ENCODE assay signal across 8 cellular contexts in genomic region chr3:42780892-42781700, GRCh38. TPM values are rescaled to one million over a fixed set of nuclear protein-coding genes. Genes with fewer than 3 reads are reported as not detected.
DNase-seq lines count a peak whose midpoint lies in the region; ATAC-seq and TF ChIP-seq lines count a peak whose summit lies in the region.

No MANE protein-coding gene starts in this region.

- POLR2A ChIA-PET in activated CD4-positive, alpha-beta memory T cell treated with anti-CD3 and anti-CD28 coated beads, Interleukin-2, amount 10 ng/mL, durations not matched to agents 7 days and 5 days (lab: Charles Lee) = no interaction called here

- ATAC-seq in GM18867 (IDR thresholded peaks at IDR 0.05; ENCODE audit: unreplicated experiment) = peak; percentile 68

- no peak overlapping the region for H3K4me2 ChIP-seq in Karpas-422 (ENCODE audit: low read depth, low read length, poor library complexity, severe bottlenecking)
- H3K4me2 ChIP-seq in mesenchymal stem cell (ENCODE audit: low read length, poor library complexity, severe bottlenecking) = no peak overlapping the region

- H3K4me3 Mint-ChIP-seq in activated CD4-positive, alpha-beta memory T cell treated with anti-CD3 and anti-CD28 coated beads, Interleukin-2, amount 10 ng/mL, durations not matched to agents 7 days and 5 days = no peak overlapping the region

- H3K79me2 ChIP-seq in Karpas-422 (ENCODE audit: low read length) = peaks cover 24% of the 10 kb centered on the region

- peaks cover 2% of the 10 kb centered on the region for H3K4me1 Mint-ChIP-seq in activated CD4-positive, alpha-beta memory T cell treated with anti-CD3 and anti-CD28 coated beads, Interleukin-2, amount 10 ng/mL, durations not matched to agents 7 days and 5 days

- TF ChIP-seq POLR2A in vagina (IDR thresholded peaks at IDR 0.05) = no peak

- peaks cover 6% of the 10 kb centered on the region for H4K20me1 ChIP-seq in Karpas-422 (ENCODE audit: insufficient read depth, low read depth, low read length)

- H3K36me3 ChIP-seq in Karpas-422 (ENCODE audit: insufficient read depth, low read length) = peaks cover 31% of the 10 kb centered on the region; the same call in 1 of the 2 replicates
- H3K36me3 ChIP-seq in mesenchymal stem cell (ENCODE audit: control insufficient read depth in 1 of 2, insufficient read depth in 2 of 2, low read depth in 1 of 2, low read length in 2 of 2) = peaks cover 0 to 30% of the 10 kb centered on the region in 2 experiments
- peaks cover 0 to 21% of the 10 kb centered on the region in 2 donors for H3K36me3 ChIP-seq in vagina

- H2BK120ac ChIP-seq in mesenchymal stem cell (ENCODE audit: low read depth, low read length) = no peak overlapping the region

- H3K27ac ChIP-seq in Karpas-422 (ENCODE audit: low read length) (no peak overlapping the region), dorsolateral prefrontal cortex (no peak overlapping the region), mesenchymal stem cell (ENCODE audit: low read length, poor library complexity, severe bottlenecking) (peak overlapping the region; percentile 38), vagina (peak overlapping the region; percentile 66)

- H3K36me3 Mint-ChIP-seq in activated CD4-positive, alpha-beta memory T cell treated with anti-CD3 and anti-CD28 coated beads, Interleukin-2, amount 10 ng/mL, durations not matched to agents 7 days and 5 days (ENCODE audit: low read depth) = peaks cover 20% of the 10 kb centered on the region

- CTCF ChIA-PET in activated CD4-positive, alpha-beta memory T cell treated with anti-CD3 and anti-CD28 coated beads, Interleukin-2, amount 10 ng/mL, durations not matched to agents 7 days and 5 days (lab: Charles Lee) = interaction anchor here (0.7 to 1.9 kb wide), 5 partner anchors 50 to 156 kb away, joined by 3 to 5 read pairs (median 4); no protein-coding TSS in a partner anchor

- no peak overlapping the region for H2BK15ac ChIP-seq in mesenchymal stem cell (ENCODE audit: low read depth, poor library complexity, severe bottlenecking)

- H3K4ac ChIP-seq in mesenchymal stem cell (ENCODE audit: low read depth in 1 of 2, low read length in 2 of 2) = no peak overlapping the region

- H3K9me2 ChIP-seq in Karpas-422 (replicated peaks; ENCODE audit: insufficient read depth, low read length) = no peaks in the 10 kb centered on the region

- H3K9me3 Mint-ChIP-seq in activated CD4-positive, alpha-beta memory T cell treated with anti-CD3 and anti-CD28 coated beads, Interleukin-2, amount 10 ng/mL, durations not matched to agents 7 days and 5 days = no peaks in the 10 kb centered on the region

- H2BK5ac ChIP-seq in mesenchymal stem cell (ENCODE audit: low read depth, low read length, poor library complexity, severe bottlenecking) = no peak overlapping the region

- H3K27me3 ChIP-seq in Karpas-422 (ENCODE audit: low read length) = no peaks in the 10 kb centered on the region
- no peaks in the 10 kb centered on the region for H3K27me3 ChIP-seq in dorsolateral prefrontal cortex
- H3K27me3 ChIP-seq in mesenchymal stem cell (ENCODE audit: control insufficient read depth in 1 of 2, insufficient read depth in 1 of 2, low read length in 2 of 2) = no peaks in the 10 kb centered on the region
- H3K27me3 ChIP-seq in vagina = no peaks in the 10 kb centered on the region

- H3K23ac ChIP-seq in mesenchymal stem cell (ENCODE audit: low read length in 2 of 2) = no peak overlapping the region

- H3K4me3 ChIP-seq in Karpas-422 (ENCODE audit: low read length) = no peak overlapping the region
- no peak overlapping the region for H3K4me3 ChIP-seq in dorsolateral prefrontal cortex
- H3K4me3 ChIP-seq in mesenchymal stem cell (ENCODE audit: insufficient read depth in 1 of 2, low read depth in 1 of 2, low read length in 2 of 2) = no peak overlapping the region
- H3K4me3 ChIP-seq in vagina = no peak overlapping the region

- intact Hi-C loops in dorsolateral prefrontal cortex (cut with DNase I) (loop anchor here (1.0 to 5.0 kb wide), 4 partner anchors 56 to 100 kb away; no protein-coding TSS in a partner anchor), vagina (cut with DNase I) (loop anchor here (5.0 to 10.0 kb wide), 2 partner anchors 64 to 101 kb away; no protein-coding TSS in a partner anchor)

- WGBS in mesenchymal stem cell = 65% methylated on average over 8 of the region's 11 CpGs

- H3K18ac ChIP-seq in mesenchymal stem cell (ENCODE audit: low read depth in 1 of 2, low read length in 2 of 2) = no peak overlapping the region

- H3K14ac ChIP-seq in mesenchymal stem cell (ENCODE audit: low read length in 2 of 2) = no peak overlapping the region

- H3K79me1 ChIP-seq in mesenchymal stem cell (replicated peaks; ENCODE audit: low read length, poor library complexity, severe bottlenecking) = peaks cover 4% of the 10 kb centered on the region

- TF ChIP-seq CTCF in dorsolateral prefrontal cortex (IDR thresholded peaks at IDR 0.05 in 54 of 56, conservative IDR thresholded peaks at IDR 0.05 in 2 of 56; ENCODE audit: low read depth in 1 of 56, partially characterized antibody in 56 of 56) (peak; percentile 73 to 97 (median 89)), vagina (IDR thresholded peaks at IDR 0.05) (peak; percentile 75 to 96 (median 95))

- no peaks in the 10 kb centered on the region for H3K27me3 Mint-ChIP-seq in activated CD4-positive, alpha-beta memory T cell treated with anti-CD3 and anti-CD28 coated beads, Interleukin-2, amount 10 ng/mL, durations not matched to agents 7 days and 5 days

- no peaks in the 10 kb centered on the region for H3K9me3 ChIP-seq in Karpas-422 (ENCODE audit: low read length)
- H3K9me3 ChIP-seq in mesenchymal stem cell (ENCODE audit: control insufficient read depth, low read length) = no peaks in the 10 kb centered on the region
- H3K9me3 ChIP-seq in vagina = no peaks in the 10 kb centered on the region

- H3K4me1 ChIP-seq in Karpas-422 (ENCODE audit: low read length) (no peaks in the 10 kb centered on the region), mesenchymal stem cell (ENCODE audit: control insufficient read depth, insufficient read depth, low read depth, low read length) (peaks cover 3% of the 10 kb centered on the region), vagina (peaks cover 15% of the 10 kb centered on the region)

- no peak overlapping the region for H2AK5ac ChIP-seq in mesenchymal stem cell (ENCODE audit: low read length, severe bottlenecking)

- no peak overlapping the region for H4K91ac ChIP-seq in mesenchymal stem cell (ENCODE audit: low read length)

- no peak overlapping the region for H4K8ac ChIP-seq in mesenchymal stem cell (ENCODE audit: low read length)

- no peak overlapping the region for H3K27ac Mint-ChIP-seq in activated CD4-positive, alpha-beta memory T cell treated with anti-CD3 and anti-CD28 coated beads, Interleukin-2, amount 10 ng/mL, durations not matched to agents 7 days and 5 days

- H3K9ac ChIP-seq in Karpas-422 (ENCODE audit: low read length) (no peak overlapping the region), mesenchymal stem cell (ENCODE audit: low read length) (peak overlapping the region; percentile 82)

- H2AFZ ChIP-seq in Karpas-422 (ENCODE audit: low read length) = no peak overlapping the region
- no peak overlapping the region for H2AFZ ChIP-seq in mesenchymal stem cell (ENCODE audit: low read depth, low read length)

- no peak overlapping the region for H2BK12ac ChIP-seq in mesenchymal stem cell (ENCODE audit: low read length in 2 of 2)

- peak; percentile 24 for DNase-seq in COR-L47 (lab: John Stamatoyannopoulos, UW)
- peak; percentile 92 for DNase-seq in Karpas-422
- DNase-seq in RPMI7951 (ENCODE audit: low read depth) = peak; percentile 71
- DNase-seq in dorsolateral prefrontal cortex = no peak
- DNase-seq in mesenchymal stem cell = peak; percentile 81
- no peak for DNase-seq in vagina (ENCODE audit: extremely low spot score in 2 of 2)
- no peak for DNase-seq in activated CD4-positive, alpha-beta memory T cell treated with anti-CD3 and anti-CD28 coated beads, Interleukin-2, amount 10 ng/mL, durations not matched to agents 7 days and 5 days

RNA-seq across cellular contexts. Expression of gene CCDC13, which starts 8.0 kb away (rescaled TPM):
- 1.9 and 4.2 TPM in 2 replicates for total RNA-seq in Karpas-422 (2014; rRNA removed; shearing (Covaris generic); ENCODE audit: low replicate concordance)
- 0.20 and 0.48 TPM in 2 replicates for total RNA-seq in RPMI7951 (2014; rRNA removed; shearing (Covaris generic))
- 10 to 100 TPM in 9 of 120 experiments, 1 to 10 TPM in 110, under 1 TPM in 1; 0.52 to 15.0 (median 6.0) TPM for total RNA-seq in dorsolateral prefrontal cortex
- polyA plus RNA-seq in mesenchymal stem cell (2013, experiment 1 of 2) = 0.73 TPM
- 0.51 TPM for polyA plus RNA-seq in mesenchymal stem cell (2013, experiment 2 of 2)
- total RNA-seq in vagina = 1.2 TPM
- total RNA-seq in activated CD4-positive, alpha-beta memory T cell treated with anti-CD3 and anti-CD28 coated beads, Interleukin-2, amount 10 ng/mL, durations not matched to agents 7 days and 5 days = under 1 TPM; 0.63 to 0.83 TPM

RNA-seq across cellular contexts. Expression of gene HIGD1A, which starts 23.2 kb away (rescaled TPM):
- 103 and 207 TPM in 2 replicates for total RNA-seq in Karpas-422 (2014; rRNA removed; shearing (Covaris generic); ENCODE audit: low replicate concordance)
- total RNA-seq in RPMI7951 (2014; rRNA removed; shearing (Covaris generic)) = 245 and 278 TPM in 2 replicates
- 100 to 1,000 TPM; 101 to 278 (median 175) TPM for total RNA-seq in dorsolateral prefrontal cortex
- 127 TPM for polyA plus RNA-seq in mesenchymal stem cell (2013, experiment 1 of 2)
- polyA plus RNA-seq in mesenchymal stem cell (2013, experiment 2 of 2) = 138 TPM
- total RNA-seq in vagina = 173 TPM
- 10 to 100 TPM; 56.9 to 61.2 TPM for total RNA-seq in activated CD4-positive, alpha-beta memory T cell treated with anti-CD3 and anti-CD28 coated beads, Interleukin-2, amount 10 ng/mL, durations not matched to agents 7 days and 5 days

RNA-seq across cellular contexts. Expression of gene ACKR2, which starts 28.1 kb away (rescaled TPM):
- total RNA-seq in Karpas-422 (2014; rRNA removed; shearing (Covaris generic); ENCODE audit: low replicate concordance) = 0.43 and 1.9 TPM in 2 replicates
- total RNA-seq in RPMI7951 (2014; rRNA removed; shearing (Covaris generic)) = not detected in 2 replicates
- total RNA-seq in dorsolateral prefrontal cortex (1 to 10 TPM in 114 of 120 experiments, under 1 TPM in 6; 0.58 to 5.0 (median 2.6) TPM), vagina (7.9 TPM)
- polyA plus RNA-seq in mesenchymal stem cell (2013, experiment 1 of 2) = 0.03 TPM
- polyA plus RNA-seq in mesenchymal stem cell (2013, experiment 2 of 2) = 0.04 TPM
- total RNA-seq in activated CD4-positive, alpha-beta memory T cell treated with anti-CD3 and anti-CD28 coated beads, Interleukin-2, amount 10 ng/mL, durations not matched to agents 7 days and 5 days = 1 to 10 TPM; 2.0 to 2.3 TPM

Comparison
In these comparisons a context has a peak if more than half of its experiments do, and no peak if none do; other contexts are left out.
1. DNase-seq: peak in COR-L47 (single experiment), Karpas-422 (single experiment), RPMI7951 (single experiment) and mesenchymal stem cell (single experiment); none in dorsolateral prefrontal cortex (0 of 10), vagina (0 of 2) and activated CD4-positive, alpha-beta memory T cell treated with anti-CD3 and anti-CD28 coated beads, Interleukin-2, amount 10 ng/mL, durations not matched to agents 7 days and 5 days (single experiment).
2. H3K27ac ChIP-seq: peak in mesenchymal stem cell (single experiment) and vagina (single experiment); none in Karpas-422 (single experiment) and dorsolateral prefrontal cortex (0 of 59).